ENCODE assay signal across 8 cellular contexts in genomic region chr2:39437522-39438296, GRCh38. TPM values are rescaled to one million over a fixed set of nuclear protein-coding genes. Genes with fewer than 3 reads are reported as not detected.
DNase-seq lines count a peak whose midpoint lies in the region; ATAC-seq lines count a peak whose summit lies in the region.

No MANE protein-coding gene starts in this region.

- peak overlapping the region; percentile 83 for H3K4me3 Mint-ChIP-seq in T-helper 1 cell treated with Interleukin-12 subunit alpha and Interleukin-12 subunit beta and Interleukin-4 antibody, amounts not matched to agents 30 μg/mL and 1 μg/mL, for 36 hours

- DNase-seq in ELR (ENCODE audit: low read depth) (peak; percentile 59), KBM-7 (peak; percentile 50), T47D (ENCODE audit: low read depth in 1 of 2, low spot score in 1 of 2) (peak; percentile 47 to 60), iris pigment epithelial cell (ENCODE audit: low read depth) (peak; percentile 54), H4 (ENCODE audit: low spot score) (no peak)
- DNase-seq in stimulated activated CD4-positive, alpha-beta T cell treated with anti-CD3 and anti-CD28 coated beads, Interleukin-15, amount 100 ng/mL, for 24 hours, result peak; percentile 55

- H3K27me3 Mint-ChIP-seq in T-helper 1 cell treated with Interleukin-12 subunit alpha and Interleukin-12 subunit beta and Interleukin-4 antibody, amounts not matched to agents 30 μg/mL and 1 μg/mL, for 36 hours (ENCODE audit: low read depth), result no peaks in the 10 kb centered on the region

- peak; percentile 50 for ATAC-seq in GM21619 (IDR thresholded peaks at IDR 0.05; ENCODE audit: unreplicated experiment)

- in situ Hi-C loops in KBM-7 (cut with MboI; ENCODE audit: low pct_unique_long_range_greater_than_20kb, low sequenced_read_pairs) (no loop called here), T47D (cut with HindIII; ENCODE audit: low pct_unique_long_range_greater_than_20kb, low sequenced_read_pairs) (no loop called here)

- H3K36me3 Mint-ChIP-seq in T-helper 1 cell treated with Interleukin-12 subunit alpha and Interleukin-12 subunit beta and Interleukin-4 antibody, amounts not matched to agents 30 μg/mL and 1 μg/mL, for 36 hours (ENCODE audit: low read depth), result peaks cover 5% of the 10 kb centered on the region

- peaks cover 32% of the 10 kb centered on the region for H3K4me1 Mint-ChIP-seq in T-helper 1 cell treated with Interleukin-12 subunit alpha and Interleukin-12 subunit beta and Interleukin-4 antibody, amounts not matched to agents 30 μg/mL and 1 μg/mL, for 36 hours (ENCODE audit: low read depth)

- peaks cover 7% of the 10 kb centered on the region for H3K9me3 Mint-ChIP-seq in T-helper 1 cell treated with Interleukin-12 subunit alpha and Interleukin-12 subunit beta and Interleukin-4 antibody, amounts not matched to agents 30 μg/mL and 1 μg/mL, for 36 hours

- peak overlapping the region; percentile 12 for H3K27ac Mint-ChIP-seq in T-helper 1 cell treated with Interleukin-12 subunit alpha and Interleukin-12 subunit beta and Interleukin-4 antibody, amounts not matched to agents 30 μg/mL and 1 μg/mL, for 36 hours

RNA-seq across cellular contexts. Expression of gene MAP4K3, which starts 0.6 kb away (rescaled TPM):
- 19.2 and 20.1 TPM in 2 replicates for total RNA-seq in H4 (2014; rRNA removed; shearing (Covaris generic))
